In genomic region chr5:13511442-13511841, GRCh38 we compare ENCODE assay signal across 22 cellular contexts.
DNase-seq lines count a peak whose midpoint lies in the region; ATAC-seq and TF ChIP-seq lines count a peak whose summit lies in the region.
"Had no signal": no experiment of that assay in that cellular context is flagged by ENCODE, and none has a peak within 500 bp of the region (broad histone marks: within the 10 kb centered on the region; RNA-seq: fewer than 3 reads in every experiment).

No MANE protein-coding gene starts in this region.

- H3K4me1 ChIP-seq in mammary epithelial cell (ENCODE audit: insufficient read depth, low read length) (peaks cover 37% of the 10 kb centered on the region), breast epithelium (no peaks in the 10 kb centered on the region), osteoblast (ENCODE audit: insufficient read depth, low read length) (no peaks in the 10 kb centered on the region), SJCRH30 (no peaks in the 10 kb centered on the region)
- H3K4me1 ChIP-seq: BLaER1 had no signal

- intact Hi-C loops in mammary epithelial cell (cut with micrococcal nuclease) = loop anchor here (2.0 to 10.0 kb wide), 3 partner anchors 55 to 143 kb away; no protein-coding TSS in a partner anchor
- intact Hi-C loops in breast epithelium (cut with DNase I; ENCODE audit: low total_unique reads) = no loop called here

- no peak overlapping the region for H3K4me3 ChIP-seq in mammary epithelial cell (replicated peaks in 1 of 3; ENCODE audit: insufficient read depth in 1 of 3, low read depth in 2 of 3, low read length in 3 of 3)
- H3K4me3 ChIP-seq in breast epithelium = no peak overlapping the region
- no peak overlapping the region for H3K4me3 ChIP-seq in osteoblast (ENCODE audit: insufficient read depth, low read length)
- no peak overlapping the region for H3K4me3 ChIP-seq in SJCRH30
- H3K4me3 ChIP-seq: BLaER1, GM23248, K562, PC-9 had no signal

- ATAC-seq in activated CD4-positive, CD25-positive, alpha-beta regulatory T cell treated with anti-CD3 and anti-CD28 coated beads, Interleukin-2, amount 50 U/mL, for 24 hours = no peak
- ATAC-seq: K562 had no signal

- H3K27me3 ChIP-seq in mammary epithelial cell (ENCODE audit: insufficient read depth, low read length) (no peaks in the 10 kb centered on the region), breast epithelium (no peaks in the 10 kb centered on the region), osteoblast (ENCODE audit: insufficient read depth, low read length) (no peaks in the 10 kb centered on the region), SJCRH30 (no peaks in the 10 kb centered on the region)
- H3K27me3 ChIP-seq: BLaER1 had no signal

- dilution Hi-C loops in mammary epithelial cell (cut with HindIII; ENCODE audit: low sequenced_read_pairs) = loop anchor here (5.0 to 25.0 kb wide), 2 partner anchors 46 to 451 kb away; no protein-coding TSS in a partner anchor

- BruUV-seq in mammary epithelial cell (replicated peaks; lab: Mats Ljungman, UMichigan) = no TSS peak

- H3K4me2 ChIP-seq in mammary epithelial cell (ENCODE audit: insufficient read depth, low read depth, low read length) (no peak overlapping the region), osteoblast (ENCODE audit: insufficient read depth, low read length) (no peak overlapping the region)
- H3K4me2 ChIP-seq: BLaER1, PC-9 had no signal

- 100% methylated on average over 2 of the region's 2 CpGs for WGBS in mammary epithelial cell (ENCODE audit: low coverage, missing lambda C conversion rate)

- no peaks in the 10 kb centered on the region for H3K79me2 ChIP-seq in mammary epithelial cell (ENCODE audit: insufficient read depth, low read length)
- no peaks in the 10 kb centered on the region for H3K79me2 ChIP-seq in osteoblast (ENCODE audit: insufficient read depth, low read length)

- TF ChIP-seq CTCF in mammary epithelial cell (conservative IDR thresholded peaks at IDR 0.05 in 1 of 2, IDR thresholded peaks at IDR 0.05 in 1 of 2; ENCODE audit: extremely low read depth in 1 of 2, insufficient read depth in 1 of 2, low read depth in 1 of 2, low read length in 2 of 2) (no peak), breast epithelium (IDR thresholded peaks at IDR 0.05) (no peak), osteoblast (IDR thresholded peaks at IDR 0.05; ENCODE audit: extremely low read depth, low read depth, low read length) (no peak)

- peak overlapping the region; percentile 81 for H3K27ac ChIP-seq in mammary epithelial cell (ENCODE audit: insufficient read depth, low read depth, low read length)
- no peak overlapping the region for H3K27ac ChIP-seq in breast epithelium
- H3K27ac ChIP-seq in osteoblast (ENCODE audit: low read depth, low read length) = no peak overlapping the region
- H3K27ac ChIP-seq in SJCRH30 = no peak overlapping the region
- H3K27ac ChIP-seq: BLaER1, GM23248, PC-9 had no signal

- H3K36me3 ChIP-seq in mammary epithelial cell (ENCODE audit: insufficient read depth, low read length) (no peaks in the 10 kb centered on the region), breast epithelium (no peaks in the 10 kb centered on the region), osteoblast (ENCODE audit: insufficient read depth, low read length) (no peaks in the 10 kb centered on the region), SJCRH30 (no peaks in the 10 kb centered on the region)
- H3K36me3 ChIP-seq: BLaER1 had no signal

- no peaks in the 10 kb centered on the region for H3K9me3 ChIP-seq in mammary epithelial cell (replicated peaks; ENCODE audit: insufficient read depth, low read length)
- no peaks in the 10 kb centered on the region for H3K9me3 ChIP-seq in breast epithelium
- H3K9me3 ChIP-seq in osteoblast (ENCODE audit: low read depth, low read length) = peaks cover 4% of the 10 kb centered on the region
- no peaks in the 10 kb centered on the region for H3K9me3 ChIP-seq in SJCRH30 (replicated peaks)
- H3K9me3 ChIP-seq: BLaER1 had no signal

- no peaks in the 10 kb centered on the region for H4K20me1 ChIP-seq in mammary epithelial cell (ENCODE audit: insufficient read depth, low read length)
- H4K20me1 ChIP-seq in osteoblast (ENCODE audit: insufficient read depth, low read length) = no peaks in the 10 kb centered on the region
- H4K20me1 ChIP-seq: BLaER1 had no signal

- in situ Hi-C loops in mammary epithelial cell (cut with MboI; ENCODE audit: low sequenced_read_pairs in 2 of 2) = loop anchor here in 1 of 2 donors (5.0 kb wide), 1 partner anchor 56 kb away; no protein-coding TSS in a partner anchor

- CTCF ChIA-PET in mammary epithelial cell (lab: Charles Lee; ENCODE audit: low non-redundant PET) = no interaction called here

- H3K9ac ChIP-seq in mammary epithelial cell (ENCODE audit: insufficient read depth, low read length) = peak overlapping the region; percentile 17
- H3K9ac ChIP-seq: BLaER1, GM23248 had no signal

- DNase-seq in mammary epithelial cell (no peak), breast epithelium (ENCODE audit: low spot score in 2 of 2) (no peak), SW480 (ENCODE audit: low spot score) (peak; percentile 16), osteoblast (ENCODE audit: insufficient read length, low spot score, missing footprints) (peak; percentile 8), SJCRH30 (no peak), AG08396 (ENCODE audit: low spot score) (no peak)
- DNase-seq: CD4-positive, CD25-positive, alpha-beta regulatory T cell; GM23248; H7; Kasumi-1; MV-4-11; NCI-H1105; NCI-H1436 treated with DMSO at 0.1 percent for 48 hours; NCI-H226; NCI-H510A; NCI-H774; NK-92 treated with Interleukin-12 subunit alpha and Interleukin-12 subunit beta, amount 100 ng/mL, for 24 hours; PC-9; Right ventricle myocardium superior had no signal

- H2AFZ ChIP-seq in mammary epithelial cell (ENCODE audit: low read depth, low read length) (peak overlapping the region; percentile 58), osteoblast (ENCODE audit: low read length) (no peak overlapping the region)
- H2AFZ ChIP-seq: GM23248, PC-9 had no signal

- no peak for TF ChIP-seq POLR2A in breast epithelium (IDR thresholded peaks at IDR 0.05)

Comparison
In these comparisons a context has a peak if more than half of its experiments do, and no peak if none do; other contexts are left out.
1. DNase-seq: peak in SW480 (single experiment) and osteoblast (single experiment); none in mammary epithelial cell (single experiment), breast epithelium (0 of 2), SJCRH30 (0 of 2) and AG08396 (single experiment).